ENCODE assay signal across 19 cellular contexts in genomic region chr7:87712571-87712970, GRCh38.
DNase-seq lines count a peak whose midpoint lies in the region; ATAC-seq, FAIRE-seq and TF ChIP-seq lines count a peak whose summit lies in the region.
"Had no signal": no experiment of that assay in that cellular context is flagged by ENCODE, and none has a peak within 500 bp of the region (broad histone marks: within the 10 kb centered on the region; RNA-seq: fewer than 3 reads in every experiment).

No MANE protein-coding gene starts in this region.

- no peak overlapping the region for H3K9ac ChIP-seq in astrocyte (ENCODE audit: low read length)
- no peak overlapping the region for H3K9ac ChIP-seq in skeletal muscle satellite cell (ENCODE audit: low read depth, low read length)
- H3K9ac ChIP-seq: BLaER1 treated with 17β-estradiol and CSF1 and Interleukin-3, amounts not matched to agents 10 nM and 100 nM had no signal

- no peak overlapping the region for H3K4me3 Mint-ChIP-seq in astrocyte (ENCODE audit: unreplicated experiment)

- H3K4me1 ChIP-seq in heart right ventricle: peaks cover 0 to 9% (median 0%) of the 10 kb centered on the region in 9 donors
- no peaks in the 10 kb centered on the region for H3K4me1 ChIP-seq in astrocyte (ENCODE audit: insufficient read depth, low read length)
- H3K4me1 ChIP-seq in skeletal muscle satellite cell (ENCODE audit: control insufficient read depth, insufficient read depth, low read length): peaks cover 16% of the 10 kb centered on the region

- DNase-seq in heart right ventricle: no peak
- no peak for DNase-seq in left cardiac atrium
- peak; percentile 10 for DNase-seq in astrocyte (ENCODE audit: low read depth)
- peak; percentile 58 for DNase-seq in glomerular endothelial cell (ENCODE audit: extremely low read depth, low read depth, low spot score)
- no peak for DNase-seq in stimulated activated naive CD4-positive, alpha-beta T cell (lab: John Stamatoyannopoulos, UW)
- no peak for DNase-seq in activated effector memory CD4-positive, alpha-beta T cell treated with Interleukin-2 at 50 U/mL for 16 hours
- DNase-seq in DMS79 (lab: John Stamatoyannopoulos, UW): no peak
- DNase-seq: DND-41, Karpas-422, MG63, NCI-H1105, NCI-H1694, NCI-H2107, NCI-H2227 treated with DMSO at 0.1 percent for 48 hours, NCI-H524 had no signal

- no peak for ATAC-seq in heart right ventricle
- no peak for ATAC-seq in left cardiac atrium

- TF ChIP-seq CTCF in heart right ventricle (IDR thresholded peaks at IDR 0.05) (no peak), astrocyte (IDR thresholded peaks at IDR 0.05; ENCODE audit: insufficient read depth, low read depth, low read length) (no peak)

- FAIRE-seq in astrocyte (lab: Jason Lieb, UNC): no peak
- FAIRE-seq: GM12892, H1 had no signal

- no peaks in the 10 kb centered on the region for H3K36me3 Mint-ChIP-seq in astrocyte (ENCODE audit: low read depth, unreplicated experiment)

- intact Hi-C loops in heart right ventricle (cut with DNase I) (no loop called here), left cardiac atrium (cut with DNase I) (no loop called here)

- 60 to 82% methylated on average over 2 of the region's 2 CpGs for WGBS in heart right ventricle, 2 donors

- H3K4me3 ChIP-seq in heart right ventricle (peak overlapping the region in 9 of 10 donors; percentile 1 to 45 (median 15)), astrocyte (ENCODE audit: insufficient read depth, low read depth, low read length) (no peak overlapping the region), skeletal muscle satellite cell (ENCODE audit: low read length) (no peak overlapping the region)
- H3K4me3 ChIP-seq: BLaER1 treated with 17β-estradiol and CSF1 and Interleukin-3, amounts not matched to agents 10 nM and 100 nM; MG63 had no signal

- H3K27ac ChIP-seq in heart right ventricle: peak overlapping the region in 5 of 10 donors; percentile 32 to 62 (median 57)
- H3K27ac ChIP-seq in astrocyte (ENCODE audit: low read depth, low read length): no peak overlapping the region
- H3K27ac ChIP-seq: BLaER1 treated with 17β-estradiol and CSF1 and Interleukin-3, amounts not matched to agents 10 nM and 100 nM had no signal

- no peaks in the 10 kb centered on the region for H3K27me3 Mint-ChIP-seq in astrocyte (ENCODE audit: low read depth, unreplicated experiment)

- no peaks in the 10 kb centered on the region for H4K20me1 ChIP-seq in astrocyte (ENCODE audit: insufficient read depth, low read length)
- H4K20me1 ChIP-seq: BLaER1 treated with 17β-estradiol and CSF1 and Interleukin-3, amounts not matched to agents 10 nM and 100 nM had no signal

- H3K4me2 ChIP-seq in astrocyte (ENCODE audit: low read length) (no peak overlapping the region), skeletal muscle satellite cell (ENCODE audit: low read length) (peak overlapping the region; percentile 16)
- H3K4me2 ChIP-seq: BLaER1 treated with 17β-estradiol and CSF1 and Interleukin-3, amounts not matched to agents 10 nM and 100 nM had no signal

- H2AFZ ChIP-seq in astrocyte (ENCODE audit: low read depth, low read length): no peak overlapping the region

- H3K27ac Mint-ChIP-seq in astrocyte (ENCODE audit: unreplicated experiment): no peak overlapping the region

- H3K9me3 ChIP-seq in heart right ventricle: peaks cover 0 to 7% (median 0%) of the 10 kb centered on the region in 11 donors
- no peaks in the 10 kb centered on the region for H3K9me3 ChIP-seq in astrocyte (ENCODE audit: insufficient read depth, low read depth, low read length)
- H3K9me3 ChIP-seq in skeletal muscle satellite cell (replicated peaks; ENCODE audit: low read length): no peaks in the 10 kb centered on the region
- H3K9me3 ChIP-seq: MG63 had no signal

- peaks cover 3% of the 10 kb centered on the region for H3K9me3 Mint-ChIP-seq in astrocyte (ENCODE audit: unreplicated experiment)

- peaks cover 2% of the 10 kb centered on the region for H3K4me1 Mint-ChIP-seq in astrocyte (ENCODE audit: low read depth, unreplicated experiment)

- H3K36me3 ChIP-seq in heart right ventricle (no peaks in the 10 kb centered on the region), astrocyte (ENCODE audit: insufficient read depth, low read length) (no peaks in the 10 kb centered on the region), skeletal muscle satellite cell (ENCODE audit: insufficient read depth, low read length) (no peaks in the 10 kb centered on the region)
- H3K36me3 ChIP-seq: BLaER1 treated with 17β-estradiol and CSF1 and Interleukin-3, amounts not matched to agents 10 nM and 100 nM; MG63 had no signal

- no peaks in the 10 kb centered on the region for H3K27me3 ChIP-seq in heart right ventricle
- H3K27me3 ChIP-seq in astrocyte (ENCODE audit: insufficient read depth, low read length): no peaks in the 10 kb centered on the region
- H3K27me3 ChIP-seq in skeletal muscle satellite cell (ENCODE audit: control insufficient read depth, insufficient read depth, low read length): no peaks in the 10 kb centered on the region
- H3K27me3 ChIP-seq: BLaER1 treated with 17β-estradiol and CSF1 and Interleukin-3, amounts not matched to agents 10 nM and 100 nM; MG63 had no signal

- H3K79me2 ChIP-seq in astrocyte (ENCODE audit: insufficient read depth, low read length): no peaks in the 10 kb centered on the region

Comparison
In these comparisons a context has a peak if more than half of its experiments do, and no peak if none do; other contexts are left out.
1. DNase-seq: peak in astrocyte (single experiment) and glomerular endothelial cell (single experiment); none in heart right ventricle (0 of 2), left cardiac atrium (single experiment), stimulated activated naive CD4-positive, alpha-beta T cell (0 of 6), activated effector memory CD4-positive, alpha-beta T cell treated with Interleukin-2 at 50 U/mL for 16 hours (single experiment) and DMS79 (single experiment).
2. H3K4me3 ChIP-seq: peak in heart right ventricle (9 of 10); none in astrocyte (single experiment) and skeletal muscle satellite cell (single experiment).